In genomic region chr17:83196973-83197880, GRCh38 we compare ENCODE assay signal across 16 cellular contexts.
DNase-seq lines count a peak whose midpoint lies in the region; ATAC-seq and TF ChIP-seq lines count a peak whose summit lies in the region.
"Had no signal": no experiment of that assay in that cellular context is flagged by ENCODE, and none has a peak within 500 bp of the region (broad histone marks: within the 10 kb centered on the region; RNA-seq: fewer than 3 reads in every experiment).

No MANE protein-coding gene starts in this region.

- no peak overlapping the region for H3K4ac ChIP-seq in mesenchymal stem cell (ENCODE audit: low read depth in 1 of 2, low read length in 2 of 2)

- no peaks in the 10 kb centered on the region for H3K9me3 Mint-ChIP-seq in MCF 10A (ENCODE audit: unreplicated experiment)
- H3K9me3 Mint-ChIP-seq: CD4-positive, alpha-beta memory T cell; memory B cell had no signal

- no peak overlapping the region for H2BK15ac ChIP-seq in mesenchymal stem cell (ENCODE audit: low read depth, poor library complexity, severe bottlenecking)

- no peaks in the 10 kb centered on the region for H3K36me3 ChIP-seq in breast epithelium
- H3K36me3 ChIP-seq in brain microvascular endothelial cell (replicated peaks): no peaks in the 10 kb centered on the region
- no peaks in the 10 kb centered on the region for H3K36me3 ChIP-seq in mesenchymal stem cell (ENCODE audit: control insufficient read depth in 1 of 2, insufficient read depth in 2 of 2, low read depth in 1 of 2, low read length in 2 of 2)
- H3K36me3 ChIP-seq in vagina: no peaks in the 10 kb centered on the region

- no peaks in the 10 kb centered on the region for H3K27me3 Mint-ChIP-seq in MCF 10A (ENCODE audit: insufficient read depth, unreplicated experiment)
- H3K27me3 Mint-ChIP-seq: CD4-positive, alpha-beta memory T cell; memory B cell; progenitor cell of endocrine pancreas had no signal

- no peaks in the 10 kb centered on the region for H3K36me3 Mint-ChIP-seq in MCF 10A (ENCODE audit: insufficient read depth, unreplicated experiment)
- H3K36me3 Mint-ChIP-seq: CD4-positive, alpha-beta memory T cell; memory B cell had no signal

- H3K4me1 ChIP-seq in breast epithelium (peaks cover 18 to 21% of the 10 kb centered on the region in 2 donors), mesenchymal stem cell (ENCODE audit: control insufficient read depth, insufficient read depth, low read depth, low read length) (peaks cover 36% of the 10 kb centered on the region), vagina (peaks cover 82% of the 10 kb centered on the region)

- no peak overlapping the region for H3K4me2 ChIP-seq in mesenchymal stem cell (ENCODE audit: low read length, poor library complexity, severe bottlenecking)

- H3K14ac ChIP-seq in mesenchymal stem cell (ENCODE audit: low read length in 2 of 2): no peak overlapping the region

- H3K79me1 ChIP-seq in mesenchymal stem cell (replicated peaks; ENCODE audit: low read length, poor library complexity, severe bottlenecking): no peaks in the 10 kb centered on the region

- POLR2A ChIA-PET in MCF 10A (lab: Yijun Ruan, JAX): no interaction called here

- 90% methylated on average over 19 of the region's 24 CpGs for WGBS in mesenchymal stem cell

- TF ChIP-seq POLR2A in breast epithelium (IDR thresholded peaks at IDR 0.05): no peak
- TF ChIP-seq POLR2A in vagina (IDR thresholded peaks at IDR 0.05): no peak

- H2BK12ac ChIP-seq in mesenchymal stem cell (ENCODE audit: low read length in 2 of 2): no peak overlapping the region

- H3K23ac ChIP-seq in mesenchymal stem cell (ENCODE audit: low read length in 2 of 2): no peak overlapping the region

- H3K4me3 ChIP-seq in breast epithelium (no peak overlapping the region), brain microvascular endothelial cell (ENCODE audit: low read depth, low read length) (no peak overlapping the region), mesenchymal stem cell (ENCODE audit: insufficient read depth in 1 of 2, low read depth in 1 of 2, low read length in 2 of 2) (no peak overlapping the region), vagina (no peak overlapping the region)
- H3K4me3 ChIP-seq: SK-N-MC had no signal

- peak; percentile 15 to 47 for DNase-seq in breast epithelium (ENCODE audit: low spot score in 2 of 2)
- no peak for DNase-seq in MCF 10A (ENCODE audit: unreplicated experiment)
- no peak for DNase-seq in brain microvascular endothelial cell
- DNase-seq in mesenchymal stem cell: no peak
- DNase-seq in vagina (ENCODE audit: extremely low spot score in 2 of 2): no peak
- DNase-seq in DMS153 (lab: John Stamatoyannopoulos, UW): no peak
- no peak for DNase-seq in COLO668 (lab: John Stamatoyannopoulos, UW; ENCODE audit: unreplicated experiment)
- DNase-seq: activated CD4-positive, alpha-beta T cell treated with anti-CD3 and anti-CD28 coated beads for 4 hours; CD4-positive, alpha-beta memory T cell; HCEC 1CT; hypothalamus; NCI-H1417 treated with DMSO at 0.1 percent for 48 hours had no signal

- no peak overlapping the region for H4K8ac ChIP-seq in mesenchymal stem cell (ENCODE audit: low read length)

- no peak overlapping the region for H3K18ac ChIP-seq in mesenchymal stem cell (ENCODE audit: low read depth in 1 of 2, low read length in 2 of 2)

- no peak overlapping the region for H2BK120ac ChIP-seq in mesenchymal stem cell (ENCODE audit: low read depth, low read length)

- H3K9ac ChIP-seq in mesenchymal stem cell (ENCODE audit: low read length): peak overlapping the region; percentile 57

- no peak overlapping the region for H2AFZ ChIP-seq in mesenchymal stem cell (ENCODE audit: low read depth, low read length)

- H3K27ac ChIP-seq in breast epithelium (peak overlapping the region; percentile 79 to 87), brain microvascular endothelial cell (peak overlapping the region; percentile 1), mesenchymal stem cell (ENCODE audit: low read length, poor library complexity, severe bottlenecking) (no peak overlapping the region), vagina (peak overlapping the region; percentile 93)
- H3K27ac ChIP-seq: SK-N-MC had no signal

- no peak overlapping the region for H2BK5ac ChIP-seq in mesenchymal stem cell (ENCODE audit: low read depth, low read length, poor library complexity, severe bottlenecking)

- no peak for ATAC-seq in GM21515 (IDR thresholded peaks at IDR 0.05; ENCODE audit: unreplicated experiment)

- H3K9me3 ChIP-seq in breast epithelium (peaks cover 0 to 6% of the 10 kb centered on the region in 2 donors), mesenchymal stem cell (ENCODE audit: control insufficient read depth, low read length) (no peaks in the 10 kb centered on the region), vagina (no peaks in the 10 kb centered on the region)

- intact Hi-C loops in breast epithelium (cut with DNase I; ENCODE audit: low total_unique reads): no loop called here
- intact Hi-C loops in MCF 10A (cut with micrococcal nuclease): no loop called here
- intact Hi-C loops in vagina (cut with DNase I): no loop called here

- TF ChIP-seq CTCF in breast epithelium (IDR thresholded peaks at IDR 0.05) (no peak), MCF 10A (IDR thresholded peaks at IDR 0.05; ENCODE audit: unreplicated experiment) (no peak), brain microvascular endothelial cell (IDR thresholded peaks at IDR 0.05; ENCODE audit: low read depth, low read length, missing control alignments) (no peak), vagina (IDR thresholded peaks at IDR 0.05) (no peak)

- no TSS peak for BruUV-seq in MCF 10A (replicated peaks; lab: Mats Ljungman, UMichigan)

- H3K4me1 Mint-ChIP-seq in MCF 10A (ENCODE audit: insufficient read depth, unreplicated experiment): peaks cover 11% of the 10 kb centered on the region

- in situ Hi-C loops in brain microvascular endothelial cell (cut with HindIII; ENCODE audit: low pct_ligation_motif_present, low sequenced_read_pairs): no loop called here

- CTCF ChIA-PET in MCF 10A (lab: Yijun Ruan, JAX): no interaction called here

- no peak overlapping the region for H3K4me3 Mint-ChIP-seq in MCF 10A (ENCODE audit: unreplicated experiment)
- H3K4me3 Mint-ChIP-seq: memory B cell had no signal

- no peak overlapping the region for H4K91ac ChIP-seq in mesenchymal stem cell (ENCODE audit: low read length)

- H3K27me3 ChIP-seq in breast epithelium (no peaks in the 10 kb centered on the region), brain microvascular endothelial cell (replicated peaks) (no peaks in the 10 kb centered on the region), mesenchymal stem cell (ENCODE audit: control insufficient read depth in 1 of 2, insufficient read depth in 1 of 2, low read length in 2 of 2) (no peaks in the 10 kb centered on the region), vagina (no peaks in the 10 kb centered on the region)

- H2AK5ac ChIP-seq in mesenchymal stem cell (ENCODE audit: low read length, severe bottlenecking): no peak overlapping the region

- H3K27ac Mint-ChIP-seq in MCF 10A (ENCODE audit: low read depth, unreplicated experiment): no peak overlapping the region
- H3K27ac Mint-ChIP-seq: memory B cell, progenitor cell of endocrine pancreas had no signal

Comparison
In these comparisons a context has a peak if more than half of its experiments do, and no peak if none do; other contexts are left out.
1. DNase-seq: peak in breast epithelium (2 of 2); none in MCF 10A (single experiment), brain microvascular endothelial cell (single experiment), mesenchymal stem cell (single experiment), vagina (0 of 2), DMS153 (single experiment) and COLO668 (single experiment).